ENCODE assay signal across 17 cellular contexts in the genomic region with DNA sequence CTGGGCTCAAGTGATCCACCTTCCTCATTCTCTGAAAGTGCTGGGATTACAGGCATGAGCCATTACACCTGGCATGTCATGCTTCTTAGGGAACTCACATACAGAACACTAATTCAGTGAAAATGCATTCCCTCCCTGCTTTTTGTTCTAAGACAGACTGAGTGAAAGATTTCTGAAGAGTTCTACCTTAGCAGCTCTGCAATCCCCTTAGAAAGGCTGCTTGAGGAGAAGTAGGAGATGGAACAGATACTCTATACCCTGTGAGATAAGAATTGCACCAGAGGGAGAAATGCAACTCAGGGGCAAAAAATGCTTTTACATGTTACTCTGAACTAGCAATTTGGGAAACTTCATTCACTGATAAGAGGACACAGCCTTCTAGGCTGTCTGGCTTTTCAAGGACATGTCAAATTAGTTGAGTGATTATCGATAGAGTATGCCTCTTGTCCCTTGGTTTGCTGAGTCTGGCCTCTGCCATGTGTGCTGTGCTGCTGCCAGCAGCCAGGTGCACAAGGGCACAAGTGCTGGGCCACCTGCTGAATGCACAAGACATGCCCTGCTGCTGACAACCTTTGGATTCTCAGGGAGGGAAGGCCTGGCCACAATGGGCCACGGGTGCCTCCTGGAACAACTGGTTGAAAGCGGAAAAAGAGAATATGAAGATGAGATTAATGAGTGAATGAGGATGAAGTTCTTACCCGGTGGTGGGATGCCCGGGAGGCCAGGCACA. TPM values are rescaled to one million over a fixed set of nuclear protein-coding genes. Genes with fewer than 3 reads are reported as not detected.
"Had no signal": no experiment of that assay in that cellular context is flagged by ENCODE, and none has a peak within 500 bp of the region (broad histone marks: within the 10 kb centered on the region; RNA-seq: fewer than 3 reads in every experiment).

No MANE protein-coding gene starts in this region.

- H3K9me3 ChIP-seq: ascending aorta, prostate gland, spleen, suprapubic skin, upper lobe of right lung had no signal

- DNase-seq: activated CD4-positive, alpha-beta T cell treated with anti-CD3 and anti-CD28 coated beads, Interleukin-2, amount 50 U/mL, for 4 hours; activated CD4-positive, CD25-positive, alpha-beta regulatory T cell treated with anti-CD3 and anti-CD28 coated beads, Interleukin-2, amount 50 U/mL, for 72 hours; activated naive CD8-positive, alpha-beta T cell treated with anti-CD3 and anti-CD28 coated beads, Interleukin-2, amount 10 ng/mL, durations not matched to agents 7 days and 5 days; activated T-cell treated with anti-CD3 and anti-CD28 coated beads, Interleukin-2, amount 50 U/mL, for 48 hours; cortex of kidney; effector CD8-positive, alpha-beta T cell; foreskin melanocyte; head of caudate nucleus; left colon; naive thymus-derived CD4-positive, alpha-beta T cell; spleen; stimulated activated CD4-positive, alpha-beta T cell treated with anti-CD3 and anti-CD28 coated beads, Interleukin-2, amount 100 ng/mL, for 24 hours; stimulated activated naive CD4-positive, alpha-beta T cell treated with Interleukin-2 at 50 U/mL for 16 hours; upper lobe of right lung had no signal

- ATAC-seq: left colon; naive thymus-derived CD4-positive, alpha-beta T cell; upper lobe of right lung had no signal

- H3K4me1 ChIP-seq: ascending aorta, prostate gland, suprapubic skin, upper lobe of right lung had no signal

- H3K4me3 ChIP-seq: ascending aorta, prostate gland, spleen, suprapubic skin, upper lobe of right lung had no signal

- H3K27ac ChIP-seq: ascending aorta, prostate gland, spleen, suprapubic skin, upper lobe of right lung had no signal

- H3K27me3 ChIP-seq: ascending aorta, spleen, suprapubic skin, upper lobe of right lung had no signal

RNA-seq across cellular contexts. Expression of a gene that starts 17.8 kb away (rescaled TPM):
- total RNA-seq: ascending aorta had no signal

RNA-seq across cellular contexts. Expression of a gene that starts 59.1 kb away (rescaled TPM):
- polyA plus RNA-seq: naive thymus-derived CD4-positive, alpha-beta T cell had no signal
